Comparison of ENCODE assay signal across 18 cellular contexts in genomic region chr1:220484135-220484534, GRCh38. TPM values are rescaled to one million over a fixed set of nuclear protein-coding genes. Genes with fewer than 3 reads are reported as not detected.
"Had no signal": no experiment of that assay in that cellular context is flagged by ENCODE, and none has a peak within 500 bp of the region (broad histone marks: within the 10 kb centered on the region; RNA-seq: fewer than 3 reads in every experiment).

No MANE protein-coding gene starts in this region.

- H3K4me3 ChIP-seq: adrenal gland, body of pancreas, gastroesophageal sphincter, SK-N-MC had no signal

- H3K4me1 Mint-ChIP-seq: activated CD8-positive, alpha-beta memory T cell treated with anti-CD3 and anti-CD28 coated beads, Interleukin-2, amount 10 ng/mL, durations not matched to agents 7 days and 5 days; central memory CD8-positive, alpha-beta T cell; stimulated activated naive B cell treated with anti-CD40 and anti-IgM and Interleukin-4, amounts not matched to agents 10 μg/mL and 1 μg/mL and 100 μg/mL, for 72 hours; T-cell had no signal

- ATAC-seq: activated CD8-positive, alpha-beta memory T cell treated with anti-CD3 and anti-CD28 coated beads, Interleukin-2, amount 10 ng/mL, durations not matched to agents 7 days and 5 days; body of pancreas; stimulated activated naive B cell treated with anti-CD40 and anti-IgM and Interleukin-4, amounts not matched to agents 10 μg/mL and 1 μg/mL and 100 μg/mL, for 72 hours; T-cell had no signal

- H3K4me1 ChIP-seq: adrenal gland, body of pancreas, gastroesophageal sphincter had no signal

- H3K9me3 Mint-ChIP-seq: activated CD4-positive, alpha-beta memory T cell treated with anti-CD3 and anti-CD28 coated beads for 36 hours; activated T-cell treated with anti-CD3 and anti-CD28 coated beads, Interleukin-2, amount 50 U/mL, for 24 hours had no signal

- H3K9me3 ChIP-seq: adrenal gland, body of pancreas, gastroesophageal sphincter had no signal

- H3K27ac ChIP-seq: adrenal gland, body of pancreas, gastroesophageal sphincter, SK-N-MC, VCaP had no signal

- H3K36me3 Mint-ChIP-seq: activated CD4-positive, alpha-beta memory T cell treated with anti-CD3 and anti-CD28 coated beads for 36 hours; activated CD8-positive, alpha-beta memory T cell treated with anti-CD3 and anti-CD28 coated beads, Interleukin-2, amount 10 ng/mL, durations not matched to agents 7 days and 5 days; stimulated activated naive B cell treated with anti-CD40 and anti-IgM and Interleukin-4, amounts not matched to agents 10 μg/mL and 1 μg/mL and 100 μg/mL, for 72 hours; T-cell; type B pancreatic cell had no signal

- H3K27ac Mint-ChIP-seq: activated CD4-positive, alpha-beta memory T cell treated with anti-CD3 and anti-CD28 coated beads for 36 hours; activated CD8-positive, alpha-beta memory T cell treated with anti-CD3 and anti-CD28 coated beads, Interleukin-2, amount 10 ng/mL, durations not matched to agents 7 days and 5 days; activated T-cell treated with anti-CD3 and anti-CD28 coated beads, Interleukin-2, amount 50 U/mL, for 24 hours; stimulated activated naive B cell treated with anti-CD40 and anti-IgM and Interleukin-4, amounts not matched to agents 10 μg/mL and 1 μg/mL and 100 μg/mL, for 72 hours; T-cell; type B pancreatic cell had no signal

- H3K27me3 ChIP-seq: body of pancreas had no signal

- H3K27me3 Mint-ChIP-seq: activated CD8-positive, alpha-beta memory T cell treated with anti-CD3 and anti-CD28 coated beads, Interleukin-2, amount 10 ng/mL, durations not matched to agents 7 days and 5 days; type B pancreatic cell had no signal

- H3K36me3 ChIP-seq: adrenal gland, gastroesophageal sphincter had no signal

- DNase-seq: activated CD4-positive, alpha-beta memory T cell treated with anti-CD3 and anti-CD28 coated beads for 36 hours; activated CD4-positive, alpha-beta T cell treated with anti-CD3 and anti-CD28 coated beads for 1 hour; activated CD8-positive, alpha-beta memory T cell treated with anti-CD3 and anti-CD28 coated beads, Interleukin-2, amount 10 ng/mL, durations not matched to agents 7 days and 5 days; activated naive CD4-positive, alpha-beta T cell treated with anti-CD3 and anti-CD28 coated beads, Interleukin-2, amount 50 U/mL, for 16 hours; activated T-cell treated with anti-CD3 and anti-CD28 coated beads, Interleukin-2, amount 50 U/mL, for 24 hours; adrenal gland; effector CD8-positive, alpha-beta T cell; stimulated activated CD4-positive, alpha-beta T cell treated with anti-CD3 and anti-CD28 coated beads, Interleukin-4, amount 100 ng/mL, for 1 hour; stimulated activated naive B cell treated with anti-CD40 and anti-IgM and Interleukin-4, amounts not matched to agents 10 μg/mL and 1 μg/mL and 100 μg/mL, for 72 hours; substantia nigra; T-cell had no signal

- H3K4me3 Mint-ChIP-seq: activated CD4-positive, alpha-beta memory T cell treated with anti-CD3 and anti-CD28 coated beads for 36 hours; activated CD8-positive, alpha-beta memory T cell treated with anti-CD3 and anti-CD28 coated beads, Interleukin-2, amount 10 ng/mL, durations not matched to agents 7 days and 5 days; activated T-cell treated with anti-CD3 and anti-CD28 coated beads, Interleukin-2, amount 50 U/mL, for 24 hours; central memory CD8-positive, alpha-beta T cell; neural crest cell; stimulated activated naive B cell treated with anti-CD40 and anti-IgM and Interleukin-4, amounts not matched to agents 10 μg/mL and 1 μg/mL and 100 μg/mL, for 72 hours; T-cell; type B pancreatic cell had no signal

RNA-seq across cellular contexts. Expression of gene MARK1, which starts 43.8 kb away (rescaled TPM):
- total RNA-seq: activated CD4-positive, alpha-beta memory T cell treated with anti-CD3 and anti-CD28 coated beads for 36 hours; activated CD8-positive, alpha-beta memory T cell treated with anti-CD3 and anti-CD28 coated beads, Interleukin-2, amount 10 ng/mL, durations not matched to agents 7 days and 5 days; T-cell had no signal
